Comparison of ENCODE assay signal across 10 cellular contexts in the genomic region with DNA sequence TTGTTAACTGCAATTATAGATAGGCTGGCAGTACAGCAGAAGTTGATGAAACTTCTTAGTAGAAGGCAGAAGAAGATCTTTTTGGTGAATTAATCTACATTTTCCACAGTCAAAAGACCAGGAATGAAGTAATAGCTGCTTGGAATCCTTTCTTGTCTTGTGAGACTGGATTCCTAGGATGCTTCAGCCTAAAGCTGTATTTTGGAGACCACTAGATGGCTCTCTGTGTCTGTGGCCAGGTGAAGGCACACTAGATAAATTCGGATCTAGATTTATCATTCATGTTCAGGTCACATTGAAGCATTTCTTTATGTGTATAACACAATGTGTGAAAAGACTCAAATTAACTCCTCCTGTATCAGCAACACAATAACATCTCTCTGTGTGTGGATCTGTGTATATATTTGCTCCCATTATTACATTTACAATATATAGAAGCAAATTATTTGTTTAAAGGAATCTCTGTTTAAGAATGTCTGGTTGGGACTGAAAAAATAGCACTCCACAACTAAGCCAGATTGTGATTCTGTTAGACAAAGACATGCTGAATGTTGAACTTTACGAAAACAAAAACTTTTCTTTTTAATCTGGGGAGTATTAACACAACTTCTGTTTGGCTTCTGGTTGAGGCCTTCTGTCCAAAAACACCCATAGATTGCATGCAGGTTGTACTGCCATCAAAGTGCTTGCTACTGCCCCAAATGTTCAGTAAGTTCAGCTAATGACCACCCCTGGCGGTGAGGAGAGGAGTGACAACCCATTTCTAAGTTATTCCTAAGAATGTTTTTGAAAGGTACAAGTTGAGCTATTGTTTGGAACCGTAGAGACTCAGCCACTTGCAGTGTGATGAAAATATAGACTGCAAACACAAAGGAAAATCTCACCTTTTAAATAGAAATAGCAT. TPM values are rescaled to one million over a fixed set of nuclear protein-coding genes. Genes with fewer than 3 reads are reported as not detected.
A peak's percentile ranks its signal among the peaks of the same experiment; 100 is the strongest.
DNase-seq lines count a peak whose midpoint lies in the region; ATAC-seq, FAIRE-seq and TF ChIP-seq lines count a peak whose summit lies in the region.
"Had no signal": no experiment of that assay in that cellular context is flagged by ENCODE, and none has a peak within 500 bp of the region (broad histone marks: within the 10 kb centered on the region; RNA-seq: fewer than 3 reads in every experiment).

No MANE protein-coding gene starts in this region.

- intact Hi-C loops in K562 (cut with micrococcal nuclease): loop anchor here (5.0 kb wide), 1 partner anchor 126 kb away; no protein-coding TSS in a partner anchor

- TF ChIP-seq POLR2A in K562 (conservative IDR thresholded peaks at IDR 0.05): no peak

- H3K79me1 ChIP-seq in mesendoderm (ENCODE audit: low read length): no peaks in the 10 kb centered on the region

- no peak overlapping the region for H3K18ac ChIP-seq in mesendoderm (ENCODE audit: low read length)

- TF ChIP-seq RAD21 in K562 (CRISPR knock-in tag; conservative IDR thresholded peaks at IDR 0.05 in 1 of 2, IDR thresholded peaks at IDR 0.05 in 1 of 2): peak in 1 of 2 experiments; percentile 56; a peak in 3 of 4 replicates

- no peak overlapping the region for H2BK5ac ChIP-seq in mesendoderm (ENCODE audit: low read length)

- no peaks in the 10 kb centered on the region for H3K9me3 ChIP-seq in K562 (replicated peaks; ENCODE audit: control insufficient read depth, insufficient read depth, low read depth, low read length)

- 3% methylated on average over 4 of the region's 4 CpGs for WGBS in K562 (ENCODE audit: insufficient coverage, low coverage, missing lambda C conversion rate)
- WGBS in mesendoderm (ENCODE audit: extremely low coverage, insufficient coverage, low lambda C conversion rate): no CpG with 5 or more reads among the region's 4 CpGs

- no peaks in the 10 kb centered on the region for H3K9me1 ChIP-seq in K562 (ENCODE audit: control insufficient read depth, insufficient read depth, low read length)

- H3K79me2 ChIP-seq in K562 (ENCODE audit: control insufficient read depth, insufficient read depth, low read length) (no peaks in the 10 kb centered on the region), mesendoderm (ENCODE audit: control insufficient read depth, insufficient read depth, low read length) (no peaks in the 10 kb centered on the region)

- ATAC-seq in HG02623 (IDR thresholded peaks at IDR 0.05; ENCODE audit: unreplicated experiment) (peak; percentile 94), K562 (peak; percentile 75), esophagus mucosa (no peak)

- no peak overlapping the region for H3K9ac ChIP-seq in K562 (ENCODE audit: insufficient read depth in 1 of 2, low read depth in 2 of 2, low read length in 2 of 2)
- H3K9ac ChIP-seq in mesendoderm (ENCODE audit: low read length): no peak overlapping the region

- no peak overlapping the region for H3K56ac ChIP-seq in mesendoderm (ENCODE audit: low read length)

- H3K4me2 ChIP-seq in K562 (ENCODE audit: insufficient read depth, low read length): no peak overlapping the region
- H3K4me2 ChIP-seq in mesendoderm (ENCODE audit: low read length): no peak overlapping the region

- H2BK15ac ChIP-seq in mesendoderm (replicated peaks; ENCODE audit: low read depth): no peak overlapping the region

- no peak overlapping the region for H2AK5ac ChIP-seq in mesendoderm (ENCODE audit: low read length)

- no peaks in the 10 kb centered on the region for H3K4me1 ChIP-seq in K562 (replicated peaks in 1 of 2; ENCODE audit: control insufficient read depth in 2 of 2, insufficient read depth in 2 of 2, low read length in 2 of 2)
- no peaks in the 10 kb centered on the region for H3K4me1 ChIP-seq in mesendoderm (ENCODE audit: control insufficient read depth, low read depth, low read length)

- H3K4me3 ChIP-seq in K562 (no peak overlapping the region), mesendoderm (ENCODE audit: low read length) (no peak overlapping the region)
- H3K4me3 ChIP-seq: lung had no signal

- BruUV-seq in K562 (replicated peaks; lab: Mats Ljungman, UMichigan): no TSS peak

- no peak overlapping the region for H2AFZ ChIP-seq in K562 (ENCODE audit: low read depth, low read length)

- no peak overlapping the region for H3K27ac ChIP-seq in C4-2B
- no peak overlapping the region for H3K27ac ChIP-seq in K562 (ENCODE audit: extremely low read depth, low read depth, low read length)
- H3K27ac ChIP-seq in mesendoderm (ENCODE audit: low read depth, low read length): no peak overlapping the region

- TF ChIP-seq EP300 in K562 (IDR thresholded peaks at IDR 0.05; ENCODE audit: low read length): no peak

- H2BK120ac ChIP-seq in mesendoderm (ENCODE audit: low read depth, low read length): no peak overlapping the region

- TF ChIP-seq CTCF in C4-2B (conservative IDR thresholded peaks at IDR 0.05) (peak; percentile 90), GM13976 (IDR thresholded peaks at IDR 0.05; ENCODE audit: borderline replicate concordance, control extremely low read depth, extremely low read depth, insufficient read depth, missing control alignments) (peak; percentile 33), K562 (IDR thresholded peaks at IDR 0.05 in 2 of 3, conservative IDR thresholded peaks at IDR 0.05 in 1 of 3; ENCODE audit: insufficient read depth in 2 of 3, low read depth in 1 of 3, low read length in 3 of 3) (peak; percentile 49 to 73 (median 53))

- no peak overlapping the region for H4K8ac ChIP-seq in mesendoderm (ENCODE audit: low read depth, low read length)

- FAIRE-seq in K562 (lab: Jason Lieb, UNC) (peak; percentile 82), frontal cortex (lab: Jason Lieb, UNC) (no peak)

- H3K27me3 ChIP-seq in K562 (ENCODE audit: control insufficient read depth in 2 of 2, insufficient read depth in 2 of 2, low read length in 2 of 2) (no peaks in the 10 kb centered on the region), mesendoderm (ENCODE audit: insufficient read depth, low read length, poor library complexity) (no peaks in the 10 kb centered on the region)

- POLR2A ChIA-PET in K562 (lab: Yijun Ruan, JAX): interaction anchor here (0.6 to 0.7 kb wide), 2 partner anchors 70 to 241 kb away, joined by 3 to 5 read pairs; a partner anchor contains a TSS

- H3K36me3 ChIP-seq in K562 (ENCODE audit: control insufficient read depth, insufficient read depth, low read length) (no peaks in the 10 kb centered on the region), mesendoderm (ENCODE audit: control insufficient read depth, insufficient read depth, low read length) (no peaks in the 10 kb centered on the region)

- no peak overlapping the region for H3K4ac ChIP-seq in mesendoderm (ENCODE audit: low read depth, low read length)

- H3K23ac ChIP-seq in mesendoderm (ENCODE audit: low read length): no peak overlapping the region

- DNase-seq in GM13976 (ENCODE audit: low spot score): peak; percentile 40
- DNase-seq in NCI-H1105 (lab: John Stamatoyannopoulos, UW): peak; percentile 41
- peak; percentile 20 to 31 (median 24) for DNase-seq in K562 (ENCODE audit: extremely low read depth in 1 of 4, low spot score in 3 of 4)
- DNase-seq in mesendoderm: peak; percentile 90
- DNase-seq in frontal cortex (ENCODE audit: low spot score in 2 of 2): no peak

- CTCF ChIA-PET in K562 (lab: Yijun Ruan, JAX; ENCODE audit: low intra/inter-chr PET ratio): no interaction called here

- in situ Hi-C loops in GM13976 (cut with MboI; ENCODE audit: low sequenced_read_pairs, unreplicated experiment): no loop called here
- in situ Hi-C loops in K562 (cut with MboI): no loop called here

- no peaks in the 10 kb centered on the region for H4K20me1 ChIP-seq in K562 (replicated peaks; ENCODE audit: control insufficient read depth, insufficient read depth, low read length)

- H4K5ac ChIP-seq in mesendoderm (ENCODE audit: low read length): no peak overlapping the region

TF ChIP-seq in K562, 482 proteins besides CTCF, POLR2A, EP300 and RAD21:
- TF ChIP-seq DPF2 (IDR thresholded peaks at IDR 0.05): no peak
- peak; percentile 33; the same call in 1 of the 2 replicates for TF ChIP-seq SMC3 (conservative IDR thresholded peaks at IDR 0.05; ENCODE audit: insufficient read depth, low read depth, low read length)

RNA-seq across cellular contexts. Expression of a gene that starts 10.6 kb away (rescaled TPM):
- total RNA-seq in K562 (2011; cell fraction: chromatin; rRNA removed; ENCODE audit: low replicate concordance): not detected in 2 replicates
- not detected in 2 replicates for total RNA-seq in K562 (2011; cell fraction: nucleolus; rRNA removed)
- total RNA-seq in K562 (2011; cell fraction: nucleoplasm; rRNA removed): not detected in 2 replicates
- total RNA-seq in K562 (2014; rRNA removed): not detected in 2 replicates
- not detected in 2 replicates for total RNA-seq in K562 (2014; rRNA removed; fragmentation: Illumina TruSeq; extraction: Trizol)
- total RNA-seq in K562 (2015; rRNA removed; fragmentation: Illumina TruSeq; extraction: Trizol): not detected in 2 replicates
- not detected in 2 replicates for total RNA-seq in K562 (2021)
- polyA plus RNA-seq in K562 (2011; rRNA removed): not detected in 2 replicates
- polyA plus RNA-seq in K562 (2011; cell fraction: cytosol; rRNA removed): not detected in 2 replicates
- polyA plus RNA-seq in K562 (2011; cell fraction: nucleus; rRNA removed): not detected in 2 replicates
- 0.04 TPM in 2 replicates for polyA plus RNA-seq in K562 (2012)
- polyA plus RNA-seq in K562 (2014; fragmentation: Illumina TruSeq; extraction: Trizol): not detected in 2 replicates
- polyA plus RNA-seq in K562 (2014; fragmentation: Nextera tagmentation; extraction: Ambion mirVana): under 1 TPM; 0.01 to 0.03 TPM
- not detected in 2 replicates for polyA plus RNA-seq in K562 (2014; rRNA removed)
- polyA minus RNA-seq in K562 (2011; rRNA and poly(A)+ RNA removed): not detected in 2 replicates
- polyA minus RNA-seq in K562 (2011; cell fraction: cytosol; rRNA and poly(A)+ RNA removed): not detected in 2 replicates
- polyA minus RNA-seq in K562 (2011; cell fraction: nucleus; rRNA and poly(A)+ RNA removed): not detected in 2 replicates
- under 0.01 TPM for polyA plus RNA-seq in mesendoderm (2013, experiment 1 of 2)
- 0.01 TPM for polyA plus RNA-seq in mesendoderm (2013, experiment 2 of 2)
- not detected for total RNA-seq in esophagus mucosa
- 9.4 TPM for total RNA-seq in frontal cortex
- total RNA-seq: T-helper 1 cell treated with Interleukin-12 subunit alpha and Interleukin-12 subunit beta and Interleukin-4 antibody, amounts not matched to agents 30 ng/mL and 1 ng/mL, for 36 hours had no signal

Comparison
In these comparisons a context has a peak if more than half of its experiments do, and no peak if none do; other contexts are left out.
1. CTCF ChIP-seq: peak in every context shown above with its lines; median percentile 90 in C4-2B; 53 in K562; 33 in GM13976.
2. DNase-seq: peak in GM13976 (single experiment), NCI-H1105 (single experiment), K562 (4 of 4) and mesendoderm (single experiment); none in frontal cortex (0 of 2).
3. RNA of a gene that starts 10.6 kb away (total RNA-seq): 9.4 TPM in frontal cortex (single experiment); not detected in K562 and not detected in esophagus mucosa (single experiment); every median in the first group is over 10 times any median in the second.